Comparison of ENCODE assay signal across 19 cellular contexts in genomic region chr7:133330085-133330484, GRCh38.
"Had no signal": no experiment of that assay in that cellular context is flagged by ENCODE, and none has a peak within 500 bp of the region (broad histone marks: within the 10 kb centered on the region; RNA-seq: fewer than 3 reads in every experiment).

No MANE protein-coding gene starts in this region.

- H3K27ac Mint-ChIP-seq: activated CD4-positive, alpha-beta memory T cell treated with anti-CD3 and anti-CD28 coated beads, Interleukin-2, amount 10 ng/mL, durations not matched to agents 7 days and 5 days; activated CD8-positive, alpha-beta memory T cell treated with anti-CD3 and anti-CD28 coated beads, Interleukin-2, amount 10 ng/mL, durations not matched to agents 7 days and 5 days; activated T-helper 2 cell treated with anti-CD3 and anti-CD28 coated beads, Interferon-gamma antibody, Interleukin-2, Interleukin-4, amounts not matched to agents 10 μg/mL and 5 μg/mL and 100 μg/mL, durations not matched to agents 14 hours and 24 hours and 36 hours; brain; immature natural killer cell; T-cell had no signal

- H3K36me3 ChIP-seq: ovary, upper lobe of right lung had no signal

- H3K27ac ChIP-seq: ovary, spleen, thoracic aorta, upper lobe of right lung had no signal

- H3K4me3 Mint-ChIP-seq: activated CD4-positive, alpha-beta memory T cell treated with anti-CD3 and anti-CD28 coated beads, Interleukin-2, amount 10 ng/mL, durations not matched to agents 7 days and 5 days; activated CD8-positive, alpha-beta memory T cell treated with anti-CD3 and anti-CD28 coated beads, Interleukin-2, amount 10 ng/mL, durations not matched to agents 7 days and 5 days; brain; immature natural killer cell; stimulated activated naive B cell treated with anti-CD40 and anti-IgM and Interleukin-4, amounts not matched to agents 10 μg/mL and 1 μg/mL and 100 μg/mL, for 72 hours; T-cell had no signal

- H3K9me3 ChIP-seq: thoracic aorta, upper lobe of right lung had no signal

- H3K4me1 ChIP-seq: spleen, upper lobe of right lung had no signal

- ATAC-seq: activated CD8-positive, alpha-beta memory T cell treated with anti-CD3 and anti-CD28 coated beads, Interleukin-2, amount 10 ng/mL, durations not matched to agents 7 days and 5 days; SK-N-SH treated with all-trans-retinoic acid at 6 μM for 48 hours; stimulated activated naive B cell treated with anti-CD40 and anti-IgM and Interleukin-4, amounts not matched to agents 10 μg/mL and 1 μg/mL and 100 μg/mL, for 72 hours; T-cell; upper lobe of right lung had no signal

- H3K27me3 ChIP-seq: ovary, spleen, upper lobe of right lung had no signal

- H3K4me3 ChIP-seq: ovary, spleen, thoracic aorta, upper lobe of right lung had no signal

- H3K4me1 Mint-ChIP-seq: activated CD8-positive, alpha-beta memory T cell treated with anti-CD3 and anti-CD28 coated beads, Interleukin-2, amount 10 ng/mL, durations not matched to agents 7 days and 5 days; brain had no signal

- DNase-seq: activated CD4-positive, alpha-beta memory T cell treated with anti-CD3 and anti-CD28 coated beads, Interleukin-2, amount 10 ng/mL, durations not matched to agents 7 days and 5 days; activated CD4-positive, alpha-beta T cell treated with anti-CD3 and anti-CD28 coated beads for 48 hours; activated CD4-positive, CD25-positive, alpha-beta regulatory T cell; activated CD8-positive, alpha-beta memory T cell treated with anti-CD3 and anti-CD28 coated beads, Interleukin-2, amount 10 ng/mL, durations not matched to agents 7 days and 5 days; activated naive CD4-positive, alpha-beta T cell treated with Interleukin-2 at 50 U/mL for 16 hours; activated T-cell treated with anti-CD3 and anti-CD28 coated beads, Interleukin-2, amount 50 U/mL, for 1 hour; foreskin melanocyte; immature natural killer cell; mammary epithelial cell; ovary; spleen; stimulated activated naive B cell treated with anti-CD40 and anti-IgM and Interleukin-4, amounts not matched to agents 10 μg/mL and 1 μg/mL and 100 μg/mL, for 72 hours; T-cell; T-helper 9 cell; upper lobe of right lung had no signal

- H3K27me3 Mint-ChIP-seq: activated CD4-positive, alpha-beta memory T cell treated with anti-CD3 and anti-CD28 coated beads, Interleukin-2, amount 10 ng/mL, durations not matched to agents 7 days and 5 days; activated CD8-positive, alpha-beta memory T cell treated with anti-CD3 and anti-CD28 coated beads, Interleukin-2, amount 10 ng/mL, durations not matched to agents 7 days and 5 days; stimulated activated naive B cell treated with anti-CD40 and anti-IgM and Interleukin-4, amounts not matched to agents 10 μg/mL and 1 μg/mL and 100 μg/mL, for 72 hours; T-cell had no signal
